ENCODE assay signal across 8 cellular contexts in genomic region chr20:53652090-53652858, GRCh38. TPM values are rescaled to one million over a fixed set of nuclear protein-coding genes. Genes with fewer than 3 reads are reported as not detected.
DNase-seq lines count a peak whose midpoint lies in the region; ATAC-seq and TF ChIP-seq lines count a peak whose summit lies in the region.

No MANE protein-coding gene starts in this region.

- H3K79me2 ChIP-seq in smooth muscle cell (ENCODE audit: low read depth): no peaks in the 10 kb centered on the region
- no peaks in the 10 kb centered on the region for H3K79me2 ChIP-seq in trophoblast cell (ENCODE audit: control insufficient read depth, insufficient read depth, low read length, poor library complexity)

- peaks cover 42% of the 10 kb centered on the region for H3K4me1 Mint-ChIP-seq in activated naive CD4-positive, alpha-beta T cell treated with anti-CD3 and anti-CD28 coated beads, Interleukin-2, amount 50 U/mL, for 24 hours

- no peaks in the 10 kb centered on the region for H3K27me3 Mint-ChIP-seq in activated naive CD4-positive, alpha-beta T cell treated with anti-CD3 and anti-CD28 coated beads, Interleukin-2, amount 50 U/mL, for 24 hours

- H3K4me3 ChIP-seq in esophagus squamous epithelium (no peak overlapping the region), smooth muscle cell (no peak overlapping the region), trophoblast cell (ENCODE audit: low read depth, low read length) (no peak overlapping the region)

- H3K14ac ChIP-seq in trophoblast cell (ENCODE audit: low read length): no peak overlapping the region

- peak in 1 of 4 donors; percentile 12 for TF ChIP-seq POLR2A in esophagus squamous epithelium (IDR thresholded peaks at IDR 0.05)

- H2AFZ ChIP-seq in smooth muscle cell (ENCODE audit: low read depth): peak overlapping the region; percentile 68
- no peak overlapping the region for H2AFZ ChIP-seq in trophoblast cell (ENCODE audit: insufficient read depth, low read length, poor library complexity)

- no peak overlapping the region for H2AK5ac ChIP-seq in trophoblast cell (ENCODE audit: low read length)

- peaks cover 2% of the 10 kb centered on the region for H3K79me1 ChIP-seq in trophoblast cell (ENCODE audit: low read length)

- H2BK12ac ChIP-seq in trophoblast cell (ENCODE audit: low read length): no peak overlapping the region

- H3K27ac ChIP-seq in esophagus squamous epithelium: peak overlapping the region in 3 of 4 donors; percentile 40 to 45 (median 42)
- H3K27ac ChIP-seq in smooth muscle cell (ENCODE audit: low read depth): no peak overlapping the region
- no peak overlapping the region for H3K27ac ChIP-seq in trophoblast cell (ENCODE audit: low read depth, low read length)

- H3K9me3 Mint-ChIP-seq in activated naive CD4-positive, alpha-beta T cell treated with anti-CD3 and anti-CD28 coated beads, Interleukin-2, amount 50 U/mL, for 24 hours: no peaks in the 10 kb centered on the region

- H3K27ac Mint-ChIP-seq in activated naive CD4-positive, alpha-beta T cell treated with anti-CD3 and anti-CD28 coated beads, Interleukin-2, amount 50 U/mL, for 24 hours: peak overlapping the region; percentile 95

- intact Hi-C loops in esophagus squamous epithelium (cut with DNase I): no loop called here

- WGBS in esophagus squamous epithelium, 2 donors: 25 to 40% methylated on average over 7 of the region's 7 CpGs
- 54% methylated on average over 7 of the region's 7 CpGs for WGBS in smooth muscle cell (ENCODE audit: low lambda C conversion rate)
- no CpG with 5 or more reads among the region's 7 CpGs for WGBS in trophoblast cell (ENCODE audit: extremely low coverage, insufficient coverage, insufficient read length)

- no peaks in the 10 kb centered on the region for H4K20me1 ChIP-seq in smooth muscle cell (ENCODE audit: low read depth)

- peak overlapping the region; percentile 79 for H3K4me3 Mint-ChIP-seq in activated naive CD4-positive, alpha-beta T cell treated with anti-CD3 and anti-CD28 coated beads, Interleukin-2, amount 50 U/mL, for 24 hours

- H4K91ac ChIP-seq in trophoblast cell (ENCODE audit: low read depth, low read length): no peak overlapping the region

- no peak overlapping the region for H2BK5ac ChIP-seq in trophoblast cell (ENCODE audit: low read depth, low read length, poor library complexity)

- H3K9ac ChIP-seq in smooth muscle cell (ENCODE audit: low read depth) (no peak overlapping the region), trophoblast cell (ENCODE audit: low read length) (no peak overlapping the region)

- no peak overlapping the region for H3K18ac ChIP-seq in trophoblast cell (ENCODE audit: low read length)

- H3K9me3 ChIP-seq in esophagus squamous epithelium: no peaks in the 10 kb centered on the region
- H3K9me3 ChIP-seq in smooth muscle cell (replicated peaks; ENCODE audit: low read depth): no peaks in the 10 kb centered on the region
- H3K9me3 ChIP-seq in trophoblast cell (ENCODE audit: insufficient read depth, low read depth, low read length): no peaks in the 10 kb centered on the region

- H3K27me3 ChIP-seq in esophagus squamous epithelium (no peaks in the 10 kb centered on the region), smooth muscle cell (ENCODE audit: low read depth) (no peaks in the 10 kb centered on the region), trophoblast cell (ENCODE audit: insufficient read depth, low read length) (no peaks in the 10 kb centered on the region)

- H3K36me3 ChIP-seq in esophagus squamous epithelium (no peaks in the 10 kb centered on the region), smooth muscle cell (ENCODE audit: low read depth) (no peaks in the 10 kb centered on the region), trophoblast cell (ENCODE audit: control insufficient read depth in 1 of 2, insufficient read depth in 2 of 2, low read length in 2 of 2) (no peaks in the 10 kb centered on the region)

- H3F3A ChIP-seq in smooth muscle cell (ENCODE audit: low read depth): peaks cover 9% of the 10 kb centered on the region

- no peak overlapping the region for H3K4ac ChIP-seq in trophoblast cell (ENCODE audit: low read depth, low read length)

- no peak overlapping the region for H3K23ac ChIP-seq in trophoblast cell (ENCODE audit: low read length)

- no peak overlapping the region for H4K8ac ChIP-seq in trophoblast cell (ENCODE audit: low read depth, low read length)

- no peak for DNase-seq in activated naive CD4-positive, alpha-beta T cell treated with anti-CD3 and anti-CD28 coated beads, Interleukin-2, amount 50 U/mL, for 16 hours
- DNase-seq in NCI-H2227 treated with DMSO at 0.1 percent for 48 hours (lab: John Stamatoyannopoulos, UW) (peak; percentile 67), esophagus squamous epithelium (lab: John Stamatoyannopoulos, UW) (no peak), smooth muscle cell (lab: John Stamatoyannopoulos, UW; ENCODE audit: unreplicated experiment) (no peak), trophoblast cell (no peak), NCI-H146 treated with DMSO at 0.1 percent for 48 hours (lab: John Stamatoyannopoulos, UW; ENCODE audit: unreplicated experiment) (no peak)

- H4K12ac ChIP-seq in trophoblast cell (ENCODE audit: low read depth, low read length): no peak overlapping the region

- no peak overlapping the region for H2BK120ac ChIP-seq in trophoblast cell (ENCODE audit: insufficient read depth, low read length, poor library complexity)

- no peak for TF ChIP-seq CTCF in esophagus squamous epithelium (IDR thresholded peaks at IDR 0.05)
- TF ChIP-seq CTCF in smooth muscle cell (IDR thresholded peaks at IDR 0.05; ENCODE audit: borderline replicate concordance, insufficient read depth, poor library complexity, severe bottlenecking): no peak

- no peak overlapping the region for H3K4me2 ChIP-seq in smooth muscle cell
- H3K4me2 ChIP-seq in trophoblast cell (ENCODE audit: low read length): no peak overlapping the region

- H3K36me3 Mint-ChIP-seq in activated naive CD4-positive, alpha-beta T cell treated with anti-CD3 and anti-CD28 coated beads, Interleukin-2, amount 50 U/mL, for 24 hours: no peaks in the 10 kb centered on the region

- H3K4me1 ChIP-seq in esophagus squamous epithelium: peaks cover 12 to 32% (median 15%) of the 10 kb centered on the region in 3 donors
- peaks cover 29% of the 10 kb centered on the region for H3K4me1 ChIP-seq in smooth muscle cell (ENCODE audit: low read depth)
- H3K4me1 ChIP-seq in trophoblast cell (ENCODE audit: control insufficient read depth in 1 of 2, insufficient read depth in 2 of 2, low read length in 2 of 2): no peaks in the 10 kb centered on the region

- peak; percentile 60 for ATAC-seq in HG02870 (IDR thresholded peaks at IDR 0.05; ENCODE audit: unreplicated experiment)

RNA-seq across cellular contexts. Expression of gene ZNF217, which starts 58.6 kb away (rescaled TPM):
- total RNA-seq in esophagus squamous epithelium (10 to 100 TPM; 20.7 to 27.5 (median 22.2) TPM), smooth muscle cell (42.2 and 42.9 TPM in 2 replicates)
- polyA plus RNA-seq in smooth muscle cell: 3.9 and 8.5 TPM in 2 replicates
- 45.3 and 46.1 TPM in 2 replicates for polyA plus RNA-seq in trophoblast cell (2013)

Comparison
In these comparisons a context has a peak if more than half of its experiments do, and no peak if none do; other contexts are left out.
1. H3K27ac ChIP-seq: peak in esophagus squamous epithelium (3 of 4); none in smooth muscle cell (single experiment) and trophoblast cell (single experiment).